ENCODE assay signal across 22 cellular contexts in the genomic region with DNA sequence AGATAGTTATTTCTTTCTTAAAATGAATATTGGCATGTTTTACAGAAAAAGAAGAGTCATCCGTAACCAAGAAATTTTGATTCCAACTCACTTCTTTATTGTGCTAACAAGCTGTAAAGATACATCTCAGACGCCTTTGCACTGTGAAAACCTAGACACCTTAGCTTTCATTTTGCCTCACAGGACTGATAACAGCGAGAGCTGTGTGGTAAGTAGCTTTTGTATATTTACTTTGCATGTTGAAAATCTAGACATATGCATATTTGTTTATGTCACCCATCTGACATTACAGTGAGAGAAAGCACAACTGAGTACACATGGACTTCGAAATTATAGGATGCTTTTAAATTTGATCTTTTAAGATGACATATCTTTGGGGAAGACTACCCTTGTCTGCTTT.
"Had no signal": no experiment of that assay in that cellular context is flagged by ENCODE, and none has a peak within 500 bp of the region (broad histone marks: within the 10 kb centered on the region; RNA-seq: fewer than 3 reads in every experiment).

No MANE protein-coding gene starts in this region.

- ATAC-seq: foreskin keratinocyte, gastroesophageal sphincter, heart left ventricle, left cardiac atrium, left lung, left ventricle myocardium superior, lower lobe of right lung, mucosa of descending colon had no signal

- H3K4me3 ChIP-seq: coronary artery, dorsolateral prefrontal cortex, esophagus muscularis mucosa, gastroesophageal sphincter, heart left ventricle, hepatocyte, left lung, lower lobe of right lung, mucosa of descending colon had no signal

- FAIRE-seq: endothelial cell of umbilical vein, frontal cortex, keratinocyte had no signal

- H3K4me1 ChIP-seq: esophagus muscularis mucosa, gastroesophageal sphincter, heart left ventricle, left lung, lower lobe of right lung had no signal

- H2AFZ ChIP-seq: hepatocyte had no signal

- DNase-seq: dermis blood vessel endothelial cell; dorsolateral prefrontal cortex; effector CD4-positive, alpha-beta T cell; effector memory CD4-positive, alpha-beta T cell; foreskin keratinocyte; heart left ventricle; hypothalamus; immature natural killer cell; left cardiac atrium; left lung; left ventricle myocardium superior; lower lobe of right lung; mesenchymal stem cell; mucosa of descending colon; naive B cell had no signal

- H3K79me2 ChIP-seq: hepatocyte had no signal

- H3K36me3 ChIP-seq: left lung, lower lobe of right lung had no signal

- H3K4me2 ChIP-seq: hepatocyte had no signal

- H3K27ac ChIP-seq: coronary artery, dorsolateral prefrontal cortex, esophagus muscularis mucosa, foreskin keratinocyte, gastroesophageal sphincter, heart left ventricle, hepatocyte, left lung, lower lobe of right lung had no signal

- H3K27me3 ChIP-seq: dorsolateral prefrontal cortex, esophagus muscularis mucosa, foreskin keratinocyte, gastroesophageal sphincter, heart left ventricle, hepatocyte, left lung had no signal

- H3K9me3 ChIP-seq: esophagus muscularis mucosa, gastroesophageal sphincter, heart left ventricle, left lung, lower lobe of right lung, mucosa of descending colon had no signal
